ENCODE assay signal across 9 cellular contexts in the genomic region with DNA sequence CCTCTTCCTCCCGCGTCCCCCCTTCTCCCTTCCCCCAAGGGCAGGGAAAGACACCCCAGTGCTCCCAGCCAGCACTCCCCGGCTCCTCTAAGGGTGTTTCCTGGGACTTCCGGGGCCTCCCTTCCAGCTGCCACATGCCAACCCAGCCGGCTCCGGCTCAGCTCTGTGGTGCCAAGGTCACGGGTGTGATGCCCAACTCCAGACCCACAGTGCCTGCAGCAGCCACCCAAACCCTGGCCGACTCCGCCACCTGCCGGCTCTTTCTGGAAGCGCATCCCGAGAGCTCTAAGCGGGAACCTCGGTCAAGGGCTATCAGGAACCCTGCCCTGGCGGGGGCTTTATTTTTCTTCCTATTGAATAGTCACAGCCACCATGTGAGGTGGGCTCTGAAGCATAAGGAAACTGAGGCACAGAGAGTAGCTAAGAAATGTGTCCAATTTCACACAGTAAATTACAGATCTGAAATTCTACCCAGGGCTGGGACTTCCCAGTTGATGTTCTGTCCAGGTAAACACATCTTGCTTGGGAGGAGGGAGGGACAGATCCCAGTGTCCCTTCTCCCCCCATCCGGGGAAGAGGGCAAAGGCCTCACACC. TPM values are rescaled to one million over a fixed set of nuclear protein-coding genes. Genes with fewer than 3 reads are reported as not detected.
DNase-seq lines count a peak whose midpoint lies in the region; ATAC-seq and TF ChIP-seq lines count a peak whose summit lies in the region.
"Had no signal": no experiment of that assay in that cellular context is flagged by ENCODE, and none has a peak within 500 bp of the region (broad histone marks: within the 10 kb centered on the region; RNA-seq: fewer than 3 reads in every experiment).

No MANE protein-coding gene starts in this region.

- H3K9me3 Mint-ChIP-seq in endothelial cell (ENCODE audit: unreplicated experiment), result no peaks in the 10 kb centered on the region
- H3K9me3 Mint-ChIP-seq: activated naive CD4-positive, alpha-beta T cell treated with anti-CD3 and anti-CD28 coated beads, Interleukin-2, amount 50 U/mL, for 24 hours had no signal

- no peak overlapping the region for H3K27ac Mint-ChIP-seq in endothelial cell (ENCODE audit: unreplicated experiment)
- H3K27ac Mint-ChIP-seq: activated naive CD4-positive, alpha-beta T cell treated with anti-CD3 and anti-CD28 coated beads, Interleukin-2, amount 50 U/mL, for 24 hours had no signal

- DNase-seq in DMS 273 treated with DMSO at 0.1 percent for 48 hours (lab: John Stamatoyannopoulos, UW) (peak; percentile 51), HL-60 (ENCODE audit: low read depth in 1 of 2, low spot score in 1 of 2) (peak in 1 of 2 experiments; percentile 81), NOMO-1 treated with dmso at 0.1 percent for 144 hours (lab: John Stamatoyannopoulos, UW; ENCODE audit: unreplicated experiment) (peak; percentile 60), endothelial cell (ENCODE audit: low spot score) (peak; percentile 92), mucosa of gallbladder (ENCODE audit: low spot score) (peak; percentile 87)
- DNase-seq in activated CD8-positive, alpha-beta memory T cell treated with anti-CD3 and anti-CD28 coated beads, Interleukin-2, amount 50 U/mL, for 1 hour (ENCODE audit: extremely low read depth), result peak; percentile 50
- DNase-seq in stimulated activated CD8-positive, alpha-beta memory T cell treated with anti-CD3 and anti-CD28 coated beads, Interleukin-4, amount 100 ng/mL, for 24 hours (ENCODE audit: low read depth), result peak; percentile 78

- H3K27ac ChIP-seq in HL-60 (replicated peaks), result no peak overlapping the region

- H3K27me3 ChIP-seq in HL-60 (ENCODE audit: insufficient read depth, poor library complexity, severe bottlenecking), result peaks cover 7% of the 10 kb centered on the region

- no peak overlapping the region for H3K4me3 ChIP-seq in HL-60 (replicated peaks; ENCODE audit: insufficient read depth, low read length)

- no peak overlapping the region for H3K4me3 Mint-ChIP-seq in endothelial cell (ENCODE audit: unreplicated experiment)
- H3K4me3 Mint-ChIP-seq: activated naive CD4-positive, alpha-beta T cell treated with anti-CD3 and anti-CD28 coated beads, Interleukin-2, amount 50 U/mL, for 24 hours had no signal

- H3K36me3 Mint-ChIP-seq in endothelial cell (ENCODE audit: low read depth, unreplicated experiment), result no peaks in the 10 kb centered on the region
- H3K36me3 Mint-ChIP-seq: activated naive CD4-positive, alpha-beta T cell treated with anti-CD3 and anti-CD28 coated beads, Interleukin-2, amount 50 U/mL, for 24 hours had no signal

- no peak for ATAC-seq in HG03342 (IDR thresholded peaks at IDR 0.05; ENCODE audit: unreplicated experiment)

- H3K4me1 Mint-ChIP-seq in endothelial cell (ENCODE audit: unreplicated experiment), result peaks cover 4% of the 10 kb centered on the region

- peak; percentile 82 for TF ChIP-seq CTCF in HL-60 (IDR thresholded peaks at IDR 0.05; ENCODE audit: insufficient read depth, low read length)
- TF ChIP-seq CTCF in endothelial cell (IDR thresholded peaks at IDR 0.05; ENCODE audit: unreplicated experiment), result peak; percentile 93

- H3K27me3 Mint-ChIP-seq in endothelial cell (ENCODE audit: unreplicated experiment), result peaks cover 15% of the 10 kb centered on the region

RNA-seq across cellular contexts. Expression of a gene that starts 3.3 kb away (rescaled TPM):
- total RNA-seq in endothelial cell (ENCODE audit: unreplicated experiment), result not detected
- 2.4 TPM for total RNA-seq in mucosa of gallbladder

RNA-seq across cellular contexts. Expression of a gene that starts 13.5 kb away (rescaled TPM):
- 77.7 TPM for total RNA-seq in endothelial cell (ENCODE audit: unreplicated experiment)
- 82.2 TPM for total RNA-seq in mucosa of gallbladder

RNA-seq across cellular contexts. Expression of a gene that starts 15.7 kb away (rescaled TPM):
- total RNA-seq in endothelial cell (ENCODE audit: unreplicated experiment) (not detected), mucosa of gallbladder (not detected)

RNA-seq across cellular contexts. Expression of a gene that starts 41.7 kb away (rescaled TPM):
- total RNA-seq in endothelial cell (ENCODE audit: unreplicated experiment), result 1.2 TPM
- 2.0 TPM for total RNA-seq in mucosa of gallbladder

RNA-seq across cellular contexts. Expression of a gene that starts 44.8 kb away (rescaled TPM):
- total RNA-seq in endothelial cell (ENCODE audit: unreplicated experiment) (not detected), mucosa of gallbladder (1.8 TPM)
